Comparison of ENCODE assay signal across 1 cellular context in the genomic region with DNA sequence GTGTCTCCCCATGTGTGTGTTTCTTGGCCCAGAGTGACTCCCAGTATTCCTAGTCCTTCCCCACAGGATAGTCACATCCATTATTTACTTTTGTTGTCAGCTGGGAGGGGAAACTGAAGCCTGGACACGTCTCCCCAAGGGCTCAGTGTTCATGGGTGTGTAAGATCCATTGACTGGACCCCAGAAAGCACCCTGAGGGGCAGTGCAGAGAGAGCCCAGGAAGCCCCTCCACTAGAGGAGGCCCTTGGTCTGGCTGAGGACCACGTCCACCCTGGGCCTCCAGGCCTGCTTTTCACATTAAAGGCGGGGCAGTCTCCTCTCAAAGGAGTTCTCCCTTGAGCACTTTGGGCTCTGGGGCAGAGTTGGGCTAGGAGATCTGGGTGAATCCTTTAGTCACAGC.
TF ChIP-seq lines count a peak whose summit lies in the region.

No MANE protein-coding gene starts in this region.

TF ChIP-seq in IMR-90, 13 proteins besides CTCF, POLR2A, EP300 and RAD21:
- TF ChIP-seq CHD1 (IDR thresholded peaks at IDR 0.05; ENCODE audit: low read depth, low read length) (no peak), MXI1 (IDR thresholded peaks at IDR 0.05; ENCODE audit: borderline replicate concordance, low read depth, low read length) (no peak), MAFK (IDR thresholded peaks at IDR 0.05; ENCODE audit: low read depth, low read length) (no peak), MAZ (IDR thresholded peaks at IDR 0.05; ENCODE audit: borderline replicate concordance, low read depth, low read length) (no peak), RFX5 (IDR thresholded peaks at IDR 0.05; ENCODE audit: low read depth, low read length) (no peak)
TF ChIP-seq in IMR-90: peak in this region for 0.
